ENCODE assay signal across 12 cellular contexts in the genomic region with DNA sequence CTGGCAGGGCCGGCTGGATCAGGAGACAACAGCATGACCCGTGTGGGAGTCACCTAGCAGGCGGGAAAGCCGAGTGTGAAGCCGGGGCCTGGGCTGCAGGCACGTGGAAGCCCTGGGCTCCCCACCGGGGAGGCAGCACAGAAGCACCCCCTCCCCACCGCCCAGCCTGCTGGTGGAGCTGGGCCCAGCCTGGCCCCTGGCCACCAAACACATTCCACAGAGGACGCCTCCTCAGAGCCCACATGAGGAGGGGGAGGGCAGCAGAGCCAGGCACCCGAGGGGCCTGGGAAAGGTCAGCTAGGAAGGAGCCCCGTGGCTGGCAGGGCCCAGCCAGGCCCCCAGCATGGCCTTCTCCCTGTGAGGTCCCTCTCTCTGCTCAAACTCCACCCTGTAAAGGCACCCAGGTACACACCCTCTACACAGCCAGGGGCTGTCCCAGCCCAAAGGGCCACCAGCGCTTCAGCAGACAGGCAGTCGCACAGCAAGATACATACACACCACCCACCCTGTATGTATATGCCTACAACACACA. TPM values are rescaled to one million over a fixed set of nuclear protein-coding genes. Genes with fewer than 3 reads are reported as not detected.
A peak's percentile ranks its signal among the peaks of the same experiment; 100 is the strongest.
DNase-seq lines count a peak whose midpoint lies in the region; ATAC-seq and TF ChIP-seq lines count a peak whose summit lies in the region.
"Had no signal": no experiment of that assay in that cellular context is flagged by ENCODE, and none has a peak within 500 bp of the region (broad histone marks: within the 10 kb centered on the region; RNA-seq: fewer than 3 reads in every experiment).

No MANE protein-coding gene starts in this region.

- peaks cover 45% of the 10 kb centered on the region for H3K4me1 Mint-ChIP-seq in brain

- H3K9ac ChIP-seq in trophoblast cell (ENCODE audit: low read length) = no peak overlapping the region

- ATAC-seq in left lung = no peak

- peak overlapping the region; percentile 38 for H3K4ac ChIP-seq in trophoblast cell (ENCODE audit: low read depth, low read length)

- H2AK5ac ChIP-seq in trophoblast cell (ENCODE audit: low read length) = peak overlapping the region; percentile 32

- H2AFZ ChIP-seq in hepatocyte (no peak overlapping the region), trophoblast cell (ENCODE audit: insufficient read depth, low read length, poor library complexity) (no peak overlapping the region)

- peak overlapping the region; percentile 83 to 95 (median 92) for H3K27ac Mint-ChIP-seq in brain

- H2BK5ac ChIP-seq in trophoblast cell (ENCODE audit: low read depth, low read length, poor library complexity) = no peak overlapping the region

- H3K14ac ChIP-seq in trophoblast cell (ENCODE audit: low read length) = no peak overlapping the region

- H3K4me3 ChIP-seq in hepatocyte = no peak overlapping the region
- H3K4me3 ChIP-seq in trophoblast cell (ENCODE audit: low read depth, low read length) = no peak overlapping the region
- H3K4me3 ChIP-seq in left lung = no peak overlapping the region
- no peak overlapping the region for H3K4me3 ChIP-seq in brain microvascular endothelial cell (ENCODE audit: low read depth, low read length)

- H3K4me1 ChIP-seq in hepatocyte (ENCODE audit: insufficient read depth) (peaks cover 38% of the 10 kb centered on the region), trophoblast cell (ENCODE audit: control insufficient read depth in 1 of 2, insufficient read depth in 2 of 2, low read length in 2 of 2) (peaks cover 28 to 29% of the 10 kb centered on the region in 2 experiments), left lung (peaks cover 27 to 45% of the 10 kb centered on the region in 2 donors)

- H4K20me1 ChIP-seq in hepatocyte (ENCODE audit: insufficient read depth, poor library complexity, severe bottlenecking) = peaks cover 49% of the 10 kb centered on the region

- no peaks in the 10 kb centered on the region for H3K36me3 ChIP-seq in hepatocyte (replicated peaks; ENCODE audit: insufficient read depth, low read depth)
- peaks cover 39 to 45% of the 10 kb centered on the region in 2 experiments for H3K36me3 ChIP-seq in trophoblast cell (ENCODE audit: control insufficient read depth in 1 of 2, insufficient read depth in 2 of 2, low read length in 2 of 2)
- peaks cover 0 to 7% of the 10 kb centered on the region in 2 donors for H3K36me3 ChIP-seq in left lung
- peaks cover 2% of the 10 kb centered on the region for H3K36me3 ChIP-seq in brain microvascular endothelial cell (replicated peaks)

- H3K79me2 ChIP-seq in hepatocyte (peaks cover 76% of the 10 kb centered on the region), trophoblast cell (ENCODE audit: control insufficient read depth, insufficient read depth, low read length, poor library complexity) (peaks cover 27% of the 10 kb centered on the region)

- no peaks in the 10 kb centered on the region for H3K27me3 Mint-ChIP-seq in brain

- no peaks in the 10 kb centered on the region for H3K36me3 Mint-ChIP-seq in brain

- in situ Hi-C loops in brain microvascular endothelial cell (cut with HindIII; ENCODE audit: low pct_ligation_motif_present, low sequenced_read_pairs) = loop anchor here (25.0 kb wide), 1 partner anchor 163 kb away; no protein-coding TSS in a partner anchor

- intact Hi-C loops in left lung (cut with DNase I) = no loop called here

- H2BK120ac ChIP-seq in trophoblast cell (ENCODE audit: insufficient read depth, low read length, poor library complexity) = no peak overlapping the region

- H3K18ac ChIP-seq in trophoblast cell (ENCODE audit: low read length) = peak overlapping the region; percentile 23

- peaks cover 12% of the 10 kb centered on the region for H3K79me1 ChIP-seq in trophoblast cell (ENCODE audit: low read length)

- TF ChIP-seq CTCF in brain (conservative IDR thresholded peaks at IDR 0.05) (no peak), hepatocyte (IDR thresholded peaks at IDR 0.05; ENCODE audit: poor library complexity) (no peak), left lung (IDR thresholded peaks at IDR 0.05) (no peak), brain microvascular endothelial cell (IDR thresholded peaks at IDR 0.05; ENCODE audit: low read depth, low read length, missing control alignments) (no peak)

- H3K9me3 ChIP-seq in hepatocyte (ENCODE audit: low read depth) = no peaks in the 10 kb centered on the region
- H3K9me3 ChIP-seq in trophoblast cell (ENCODE audit: insufficient read depth, low read depth, low read length) = no peaks in the 10 kb centered on the region
- H3K9me3 ChIP-seq in left lung = no peaks in the 10 kb centered on the region

- peak overlapping the region; percentile 51 for H3K27ac ChIP-seq in hepatocyte
- no peak overlapping the region for H3K27ac ChIP-seq in trophoblast cell (ENCODE audit: low read depth, low read length)
- no peak overlapping the region for H3K27ac ChIP-seq in left lung
- H3K27ac ChIP-seq in brain microvascular endothelial cell = no peak overlapping the region

- no peak overlapping the region for H4K12ac ChIP-seq in trophoblast cell (ENCODE audit: low read depth, low read length)

- peak overlapping the region; percentile 97 for H3K4me2 ChIP-seq in hepatocyte
- H3K4me2 ChIP-seq in trophoblast cell (ENCODE audit: low read length) = no peak overlapping the region

- no peaks in the 10 kb centered on the region for H3K9me3 Mint-ChIP-seq in brain

- no peak overlapping the region for H4K8ac ChIP-seq in trophoblast cell (ENCODE audit: low read depth, low read length)

- DNase-seq in Ammon's horn (ENCODE audit: low spot score) (peak; percentile 80), hepatocyte (ENCODE audit: low spot score) (no peak), trophoblast cell (no peak), left lung (no peak), brain microvascular endothelial cell (no peak), RPMI8226 (no peak)
- no peak for DNase-seq in activated CD4-positive, CD25-positive, alpha-beta regulatory T cell treated with anti-CD3 and anti-CD28 coated beads, Interleukin-2, amount 50 U/mL, for 72 hours
- DNase-seq: activated naive CD4-positive, alpha-beta T cell treated with anti-CD3 and anti-CD28 coated beads, Interleukin-2, amount 50 U/mL, for 16 hours; DMS79; NCI-H510A had no signal

- 47% methylated on average over 13 of the region's 13 CpGs for WGBS in hepatocyte (ENCODE audit: low lambda C conversion rate, missing lambda C conversion rate)
- WGBS in trophoblast cell (ENCODE audit: extremely low coverage, insufficient coverage, insufficient read length) = no CpG with 5 or more reads among the region's 13 CpGs

- no peaks in the 10 kb centered on the region for H3K9me2 ChIP-seq in hepatocyte (replicated peaks; ENCODE audit: insufficient read depth)

- no peak overlapping the region for H4K91ac ChIP-seq in trophoblast cell (ENCODE audit: low read depth, low read length)

- no peaks in the 10 kb centered on the region for H3K27me3 ChIP-seq in hepatocyte
- H3K27me3 ChIP-seq in trophoblast cell (ENCODE audit: insufficient read depth, low read length) = no peaks in the 10 kb centered on the region
- peaks cover 0 to 14% of the 10 kb centered on the region in 2 donors for H3K27me3 ChIP-seq in left lung
- no peaks in the 10 kb centered on the region for H3K27me3 ChIP-seq in brain microvascular endothelial cell (replicated peaks)

- H3K23ac ChIP-seq in trophoblast cell (ENCODE audit: low read length) = no peak overlapping the region

- H3K4me3 Mint-ChIP-seq in brain = peak overlapping the region; percentile 43 to 89 (median 73)

- H2BK12ac ChIP-seq in trophoblast cell (ENCODE audit: low read length) = no peak overlapping the region

RNA-seq across cellular contexts. Expression of a gene that starts 4.5 kb away (rescaled TPM):
- polyA plus RNA-seq in brain (ENCODE audit: insufficient read depth, low read depth, low replicate concordance) (70.1 TPM), hepatocyte (71.3 and 79.0 TPM in 2 replicates)
- total RNA-seq in hepatocyte (73.2 and 74.5 TPM in 2 replicates), left lung (100 to 1,000 TPM in 1 of 2 donors, 10 to 100 TPM in 1; 65.0 to 128 TPM)
- polyA plus RNA-seq in trophoblast cell (2013) = 48.1 and 50.4 TPM in 2 replicates

RNA-seq across cellular contexts. Expression of a gene that starts 14.6 kb away (rescaled TPM):
- polyA plus RNA-seq in brain (ENCODE audit: insufficient read depth, low read depth, low replicate concordance) = 11.4 TPM
- 28.1 and 30.4 TPM in 2 replicates for total RNA-seq in hepatocyte
- 30.8 and 32.0 TPM in 2 replicates for polyA plus RNA-seq in hepatocyte
- polyA plus RNA-seq in trophoblast cell (2013) = 11.1 and 11.5 TPM in 2 replicates
- total RNA-seq in left lung = 10 to 100 TPM; 13.4 to 14.7 TPM

RNA-seq across cellular contexts. Expression of a gene that starts 14.7 kb away (rescaled TPM):
- polyA plus RNA-seq in brain (ENCODE audit: insufficient read depth, low read depth, low replicate concordance) (232 TPM), hepatocyte (503 and 581 TPM in 2 replicates)
- total RNA-seq in hepatocyte (345 and 381 TPM in 2 replicates), left lung (100 to 1,000 TPM; 174 to 211 TPM)
- 586 and 607 TPM in 2 replicates for polyA plus RNA-seq in trophoblast cell (2013)

RNA-seq across cellular contexts. Expression of a gene that starts 21.2 kb away (rescaled TPM):
- 5.9 TPM for polyA plus RNA-seq in brain (ENCODE audit: insufficient read depth, low read depth, low replicate concordance)
- total RNA-seq in hepatocyte = 4.5 and 4.9 TPM in 2 replicates
- polyA plus RNA-seq in hepatocyte = 4.3 and 6.7 TPM in 2 replicates
- 9.1 and 9.8 TPM in 2 replicates for polyA plus RNA-seq in trophoblast cell (2013)
- total RNA-seq in left lung = 1 to 10 TPM; 7.4 to 9.9 TPM

RNA-seq across cellular contexts. Expression of a gene that starts 53.3 kb away (rescaled TPM):
- not detected for polyA plus RNA-seq in brain (ENCODE audit: insufficient read depth, low read depth, low replicate concordance)
- total RNA-seq in hepatocyte = not detected in 2 replicates
- polyA plus RNA-seq in hepatocyte = 0.18 TPM in 1 of 2 replicates, not detected in the other
- polyA plus RNA-seq in trophoblast cell (2013) = 0.04 TPM in 1 of 2 replicates, not detected in the other
- not detected for total RNA-seq in left lung
- total RNA-seq: A172 had no signal
